In genomic region chr18:42113529-42114191, GRCh38 we compare ENCODE assay signal across 1 cellular context.
A peak's percentile ranks its signal among the peaks of the same experiment; 100 is the strongest.
TF ChIP-seq lines count a peak whose summit lies in the region.

No MANE protein-coding gene starts in this region.

TF ChIP-seq in HepG2, 621 proteins besides CTCF, POLR2A, EP300 and RAD21 (continued from another document and continues in another):
- TF ChIP-seq CENPBD1 (CRISPR knock-in tag; IDR thresholded peaks at IDR 0.05; ENCODE audit: borderline replicate concordance, low read depth) (no peak), RORA (CRISPR knock-in tag; IDR thresholded peaks at IDR 0.05) (no peak), ZNF782 (CRISPR knock-in tag; IDR thresholded peaks at IDR 0.05; ENCODE audit: borderline replicate concordance) (no peak), ZNF124 (CRISPR knock-in tag; IDR thresholded peaks at IDR 0.05) (no peak), BRD4 (CRISPR knock-in tag; IDR thresholded peaks at IDR 0.05) (no peak), FOXA3 (CRISPR knock-in tag; IDR thresholded peaks at IDR 0.05) (peak; percentile 38; the same call in 1 of the 2 replicates), ZNF10 (CRISPR knock-in tag; IDR thresholded peaks at IDR 0.05; ENCODE audit: borderline replicate concordance, low read depth) (no peak), ZNF790 (CRISPR knock-in tag; IDR thresholded peaks at IDR 0.05; ENCODE audit: borderline replicate concordance) (no peak), ELF1 (CRISPR knock-in tag; IDR thresholded peaks at IDR 0.05) (no peak), HOXA9 (CRISPR knock-in tag; IDR thresholded peaks at IDR 0.05; ENCODE audit: borderline replicate concordance) (no peak), POGZ (CRISPR knock-in tag; IDR thresholded peaks at IDR 0.05) (no peak), HOMEZ (CRISPR knock-in tag; IDR thresholded peaks at IDR 0.05; ENCODE audit: low read depth) (no peak), ZNF7 (CRISPR knock-in tag; IDR thresholded peaks at IDR 0.05) (no peak), CEBPB (IDR thresholded peaks at IDR 0.05; ENCODE audit: borderline replicate concordance, low read depth, low read length) (peak; percentile 80), TBX3 (IDR thresholded peaks at IDR 0.05; ENCODE audit: borderline replicate concordance) (no peak), HNRNPUL1 (IDR thresholded peaks at IDR 0.05; ENCODE audit: low read depth, low read length) (no peak), KDM1A (CRISPR knock-in tag; IDR thresholded peaks at IDR 0.05) (no peak), ZNF543 (CRISPR knock-in tag; IDR thresholded peaks at IDR 0.05) (no peak), NAIF1 (CRISPR knock-in tag; IDR thresholded peaks at IDR 0.05; ENCODE audit: borderline replicate concordance) (no peak), ZNF383 (CRISPR knock-in tag; IDR thresholded peaks at IDR 0.05; ENCODE audit: borderline replicate concordance) (no peak), MEIS1 (CRISPR knock-in tag; IDR thresholded peaks at IDR 0.05; ENCODE audit: borderline replicate concordance) (no peak), HIC2 (CRISPR knock-in tag; IDR thresholded peaks at IDR 0.05; ENCODE audit: low read depth) (no peak), ZFX (CRISPR knock-in tag; IDR thresholded peaks at IDR 0.05; ENCODE audit: low read depth) (peak; percentile 53), RBAK (CRISPR knock-in tag; IDR thresholded peaks at IDR 0.05) (no peak), ZNF143 (CRISPR knock-in tag; IDR thresholded peaks at IDR 0.05) (no peak), BRCA1 (CRISPR knock-in tag; IDR thresholded peaks at IDR 0.05) (no peak), BATF2 (CRISPR knock-in tag; IDR thresholded peaks at IDR 0.05) (no peak)
- TF ChIP-seq, protein P1, sequence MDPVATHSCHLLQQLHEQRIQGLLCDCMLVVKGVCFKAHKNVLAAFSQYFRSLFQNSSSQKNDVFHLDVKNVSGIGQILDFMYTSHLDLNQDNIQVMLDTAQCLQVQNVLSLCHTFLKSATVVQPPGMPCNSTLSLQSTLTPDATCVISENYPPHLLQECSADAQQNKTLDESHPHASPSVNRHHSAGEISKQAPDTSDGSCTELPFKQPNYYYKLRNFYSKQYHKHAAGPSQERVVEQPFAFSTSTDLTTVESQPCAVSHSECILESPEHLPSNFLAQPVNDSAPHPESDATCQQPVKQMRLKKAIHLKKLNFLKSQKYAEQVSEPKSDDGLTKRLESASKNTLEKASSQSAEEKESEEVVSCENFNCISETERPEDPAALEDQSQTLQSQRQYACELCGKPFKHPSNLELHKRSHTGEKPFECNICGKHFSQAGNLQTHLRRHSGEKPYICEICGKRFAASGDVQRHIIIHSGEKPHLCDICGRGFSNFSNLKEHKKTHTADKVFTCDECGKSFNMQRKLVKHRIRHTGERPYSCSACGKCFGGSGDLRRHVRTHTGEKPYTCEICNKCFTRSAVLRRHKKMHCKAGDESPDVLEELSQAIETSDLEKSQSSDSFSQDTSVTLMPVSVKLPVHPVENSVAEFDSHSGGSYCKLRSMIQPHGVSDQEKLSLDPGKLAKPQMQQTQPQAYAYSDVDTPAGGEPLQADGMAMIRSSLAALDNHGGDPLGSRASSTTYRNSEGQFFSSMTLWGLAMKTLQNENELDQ (CRISPR knock-in tag; IDR thresholded peaks at IDR 0.05; ENCODE audit: borderline replicate concordance) = no peak
- TF ChIP-seq, protein P2, sequence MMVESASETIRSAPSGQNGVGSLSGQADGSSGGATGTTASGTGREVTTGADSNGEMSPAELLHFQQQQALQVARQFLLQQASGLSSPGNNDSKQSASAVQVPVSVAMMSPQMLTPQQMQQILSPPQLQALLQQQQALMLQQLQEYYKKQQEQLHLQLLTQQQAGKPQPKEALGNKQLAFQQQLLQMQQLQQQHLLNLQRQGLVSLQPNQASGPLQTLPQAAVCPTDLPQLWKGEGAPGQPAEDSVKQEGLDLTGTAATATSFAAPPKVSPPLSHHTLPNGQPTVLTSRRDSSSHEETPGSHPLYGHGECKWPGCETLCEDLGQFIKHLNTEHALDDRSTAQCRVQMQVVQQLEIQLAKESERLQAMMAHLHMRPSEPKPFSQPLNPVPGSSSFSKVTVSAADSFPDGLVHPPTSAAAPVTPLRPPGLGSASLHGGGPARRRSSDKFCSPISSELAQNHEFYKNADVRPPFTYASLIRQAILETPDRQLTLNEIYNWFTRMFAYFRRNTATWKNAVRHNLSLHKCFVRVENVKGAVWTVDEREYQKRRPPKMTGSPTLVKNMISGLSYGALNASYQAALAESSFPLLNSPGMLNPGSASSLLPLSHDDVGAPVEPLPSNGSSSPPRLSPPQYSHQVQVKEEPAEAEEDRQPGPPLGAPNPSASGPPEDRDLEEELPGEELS (CRISPR knock-in tag; IDR thresholded peaks at IDR 0.05) = peak; percentile 17; the same call in 1 of the 2 replicates
- TF ChIP-seq, protein P3, sequence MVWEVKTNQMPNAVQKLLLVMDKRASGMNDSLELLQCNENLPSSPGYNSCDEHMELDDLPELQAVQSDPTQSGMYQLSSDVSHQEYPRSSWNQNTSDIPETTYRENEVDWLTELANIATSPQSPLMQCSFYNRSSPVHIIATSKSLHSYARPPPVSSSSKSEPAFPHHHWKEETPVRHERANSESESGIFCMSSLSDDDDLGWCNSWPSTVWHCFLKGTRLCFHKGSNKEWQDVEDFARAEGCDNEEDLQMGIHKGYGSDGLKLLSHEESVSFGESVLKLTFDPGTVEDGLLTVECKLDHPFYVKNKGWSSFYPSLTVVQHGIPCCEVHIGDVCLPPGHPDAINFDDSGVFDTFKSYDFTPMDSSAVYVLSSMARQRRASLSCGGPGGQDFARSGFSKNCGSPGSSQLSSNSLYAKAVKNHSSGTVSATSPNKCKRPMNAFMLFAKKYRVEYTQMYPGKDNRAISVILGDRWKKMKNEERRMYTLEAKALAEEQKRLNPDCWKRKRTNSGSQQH (CRISPR knock-in tag; IDR thresholded peaks at IDR 0.05; ENCODE audit: low read depth) = no peak
- TF ChIP-seq, protein P4, sequence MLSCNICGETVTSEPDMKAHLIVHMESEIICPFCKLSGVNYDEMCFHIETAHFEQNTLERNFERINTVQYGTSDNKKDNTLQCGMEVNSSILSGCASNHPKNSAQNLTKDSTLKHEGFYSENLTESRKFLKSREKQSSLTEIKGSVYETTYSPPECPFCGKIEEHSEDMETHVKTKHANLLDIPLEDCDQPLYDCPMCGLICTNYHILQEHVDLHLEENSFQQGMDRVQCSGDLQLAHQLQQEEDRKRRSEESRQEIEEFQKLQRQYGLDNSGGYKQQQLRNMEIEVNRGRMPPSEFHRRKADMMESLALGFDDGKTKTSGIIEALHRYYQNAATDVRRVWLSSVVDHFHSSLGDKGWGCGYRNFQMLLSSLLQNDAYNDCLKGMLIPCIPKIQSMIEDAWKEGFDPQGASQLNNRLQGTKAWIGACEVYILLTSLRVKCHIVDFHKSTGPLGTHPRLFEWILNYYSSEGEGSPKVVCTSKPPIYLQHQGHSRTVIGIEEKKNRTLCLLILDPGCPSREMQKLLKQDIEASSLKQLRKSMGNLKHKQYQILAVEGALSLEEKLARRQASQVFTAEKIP (CRISPR knock-in tag; IDR thresholded peaks at IDR 0.05; ENCODE audit: borderline replicate concordance) = no peak
- TF ChIP-seq, protein P5, sequence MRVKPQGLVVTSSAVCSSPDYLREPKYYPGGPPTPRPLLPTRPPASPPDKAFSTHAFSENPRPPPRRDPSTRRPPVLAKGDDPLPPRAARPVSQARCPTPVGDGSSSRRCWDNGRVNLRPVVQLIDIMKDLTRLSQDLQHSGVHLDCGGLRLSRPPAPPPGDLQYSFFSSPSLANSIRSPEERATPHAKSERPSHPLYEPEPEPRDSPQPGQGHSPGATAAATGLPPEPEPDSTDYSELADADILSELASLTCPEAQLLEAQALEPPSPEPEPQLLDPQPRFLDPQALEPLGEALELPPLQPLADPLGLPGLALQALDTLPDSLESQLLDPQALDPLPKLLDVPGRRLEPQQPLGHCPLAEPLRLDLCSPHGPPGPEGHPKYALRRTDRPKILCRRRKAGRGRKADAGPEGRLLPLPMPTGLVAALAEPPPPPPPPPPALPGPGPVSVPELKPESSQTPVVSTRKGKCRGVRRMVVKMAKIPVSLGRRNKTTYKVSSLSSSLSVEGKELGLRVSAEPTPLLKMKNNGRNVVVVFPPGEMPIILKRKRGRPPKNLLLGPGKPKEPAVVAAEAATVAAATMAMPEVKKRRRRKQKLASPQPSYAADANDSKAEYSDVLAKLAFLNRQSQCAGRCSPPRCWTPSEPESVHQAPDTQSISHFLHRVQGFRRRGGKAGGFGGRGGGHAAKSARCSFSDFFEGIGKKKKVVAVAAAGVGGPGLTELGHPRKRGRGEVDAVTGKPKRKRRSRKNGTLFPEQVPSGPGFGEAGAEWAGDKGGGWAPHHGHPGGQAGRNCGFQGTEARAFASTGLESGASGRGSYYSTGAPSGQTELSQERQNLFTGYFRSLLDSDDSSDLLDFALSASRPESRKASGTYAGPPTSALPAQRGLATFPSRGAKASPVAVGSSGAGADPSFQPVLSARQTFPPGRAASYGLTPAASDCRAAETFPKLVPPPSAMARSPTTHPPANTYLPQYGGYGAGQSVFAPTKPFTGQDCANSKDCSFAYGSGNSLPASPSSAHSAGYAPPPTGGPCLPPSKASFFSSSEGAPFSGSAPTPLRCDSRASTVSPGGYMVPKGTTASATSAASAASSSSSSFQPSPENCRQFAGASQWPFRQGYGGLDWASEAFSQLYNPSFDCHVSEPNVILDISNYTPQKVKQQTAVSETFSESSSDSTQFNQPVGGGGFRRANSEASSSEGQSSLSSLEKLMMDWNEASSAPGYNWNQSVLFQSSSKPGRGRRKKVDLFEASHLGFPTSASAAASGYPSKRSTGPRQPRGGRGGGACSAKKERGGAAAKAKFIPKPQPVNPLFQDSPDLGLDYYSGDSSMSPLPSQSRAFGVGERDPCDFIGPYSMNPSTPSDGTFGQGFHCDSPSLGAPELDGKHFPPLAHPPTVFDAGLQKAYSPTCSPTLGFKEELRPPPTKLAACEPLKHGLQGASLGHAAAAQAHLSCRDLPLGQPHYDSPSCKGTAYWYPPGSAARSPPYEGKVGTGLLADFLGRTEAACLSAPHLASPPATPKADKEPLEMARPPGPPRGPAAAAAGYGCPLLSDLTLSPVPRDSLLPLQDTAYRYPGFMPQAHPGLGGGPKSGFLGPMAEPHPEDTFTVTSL (CRISPR knock-in tag; IDR thresholded peaks at IDR 0.05; ENCODE audit: borderline replicate concordance) = no peak
- TF ChIP-seq, protein P6, sequence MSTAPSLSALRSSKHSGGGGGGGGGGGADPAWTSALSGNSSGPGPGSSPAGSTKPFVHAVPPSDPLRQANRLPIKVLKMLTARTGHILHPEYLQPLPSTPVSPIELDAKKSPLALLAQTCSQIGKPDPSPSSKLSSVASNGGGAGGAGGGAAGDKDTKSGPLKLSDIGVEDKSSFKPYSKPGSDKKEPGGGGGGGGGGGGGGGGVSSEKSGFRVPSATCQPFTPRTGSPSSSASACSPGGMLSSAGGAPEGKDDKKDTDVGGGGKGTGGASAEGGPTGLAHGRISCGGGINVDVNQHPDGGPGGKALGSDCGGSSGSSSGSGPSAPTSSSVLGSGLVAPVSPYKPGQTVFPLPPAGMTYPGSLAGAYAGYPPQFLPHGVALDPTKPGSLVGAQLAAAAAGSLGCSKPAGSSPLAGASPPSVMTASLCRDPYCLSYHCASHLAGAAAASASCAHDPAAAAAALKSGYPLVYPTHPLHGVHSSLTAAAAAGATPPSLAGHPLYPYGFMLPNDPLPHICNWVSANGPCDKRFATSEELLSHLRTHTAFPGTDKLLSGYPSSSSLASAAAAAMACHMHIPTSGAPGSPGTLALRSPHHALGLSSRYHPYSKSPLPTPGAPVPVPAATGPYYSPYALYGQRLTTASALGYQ (CRISPR knock-in tag; IDR thresholded peaks at IDR 0.05) = no peak
